In genomic region chr10:74658511-74658910, GRCh38 we compare ENCODE assay signal across 29 cellular contexts.
"Had no signal": no experiment of that assay in that cellular context is flagged by ENCODE, and none has a peak within 500 bp of the region (broad histone marks: within the 10 kb centered on the region; RNA-seq: fewer than 3 reads in every experiment).

No MANE protein-coding gene starts in this region.

- DNase-seq: stimulated activated CD4-positive, alpha-beta T cell treated with anti-CD3 and anti-CD28 coated beads, Interleukin-2, amount 100 ng/mL, for 48 hours; stimulated activated CD4-positive, alpha-beta T cell treated with anti-CD3 and anti-CD28 coated beads, Interleukin-4, amount 100 ng/mL, for 1 hour; stimulated activated CD4-positive, alpha-beta T cell treated with anti-CD3 and anti-CD28 coated beads, Interleukin-4, amount 100 ng/mL, for 24 hours; stimulated activated CD4-positive, alpha-beta T cell treated with anti-CD3 and anti-CD28 coated beads, Interleukin-4, amount 100 ng/mL, for 4 hours; stimulated activated CD8-positive, alpha-beta memory T cell treated with anti-CD3 and anti-CD28 coated beads, Interleukin-4, amount 100 ng/mL, for 48 hours; stimulated activated naive B cell treated with anti-CD40 and anti-IgM and Interleukin-4, amounts not matched to agents 10 μg/mL and 1 μg/mL and 100 μg/mL, for 72 hours; stimulated activated naive CD4-positive, alpha-beta T cell; stimulated activated naive CD4-positive, alpha-beta T cell treated with Interleukin-2 at 50 U/mL for 16 hours; stimulated activated naive CD8-positive, alpha-beta T cell treated with anti-CD3 and anti-CD28 coated beads, Interleukin-15, amount 100 ng/mL, for 72 hours; stimulated activated naive CD8-positive, alpha-beta T cell treated with anti-CD3 and anti-CD28 coated beads, Interleukin-15, Interleukin-2, amounts not matched to agents 100 U/mL and 50 U/mL, for 24 hours; stomach; substantia nigra; testis; thyroid gland; tibial artery; transverse colon; trophoblast cell; upper lobe of left lung; upper lobe of right lung; uterus had no signal

- H3K27me3 ChIP-seq: stomach, suprapubic skin, testis, thyroid gland, tibial artery, tibial nerve, transverse colon, upper lobe of left lung, upper lobe of right lung, uterus, vagina had no signal

- H3K27ac Mint-ChIP-seq: stimulated activated effector memory CD8-positive, alpha-beta T cell treated with anti-CD3 and anti-CD28 coated beads, Interleukin-12 subunit alpha, Interleukin-12 subunit beta, amount 100 ng/mL, for 72 hours; stimulated activated memory B cell treated with anti-CD40 and anti-IgM and Interleukin-4, amounts not matched to agents 10 μg/mL and 1 μg/mL and 100 μg/mL, for 72 hours; stimulated activated naive B cell treated with anti-CD40 and anti-IgM and Interleukin-4, amounts not matched to agents 10 μg/mL and 1 μg/mL and 100 μg/mL, for 72 hours; stimulated activated naive CD8-positive, alpha-beta T cell treated with anti-CD3 and anti-CD28 coated beads, Interleukin-15, amount 100 ng/mL, for 72 hours; stimulated activated naive CD8-positive, alpha-beta T cell treated with anti-CD3 and anti-CD28 coated beads, Interleukin-15, Interleukin-2, amounts not matched to agents 100 ng/mL and 50 ng/mL, for 24 hours; type B pancreatic cell had no signal

- H3K4me3 Mint-ChIP-seq: stimulated activated effector memory CD8-positive, alpha-beta T cell treated with anti-CD3 and anti-CD28 coated beads, Interleukin-12 subunit alpha, Interleukin-12 subunit beta, amount 100 ng/mL, for 72 hours; stimulated activated memory B cell treated with anti-CD40 and anti-IgM and Interleukin-4, amounts not matched to agents 10 μg/mL and 1 μg/mL and 100 μg/mL, for 72 hours; stimulated activated naive B cell treated with anti-CD40 and anti-IgM and Interleukin-4, amounts not matched to agents 10 μg/mL and 1 μg/mL and 100 μg/mL, for 72 hours; stimulated activated naive CD8-positive, alpha-beta T cell treated with anti-CD3 and anti-CD28 coated beads, Interleukin-15, amount 100 ng/mL, for 72 hours; stimulated activated naive CD8-positive, alpha-beta T cell treated with anti-CD3 and anti-CD28 coated beads, Interleukin-15, Interleukin-2, amounts not matched to agents 100 ng/mL and 50 ng/mL, for 24 hours; type B pancreatic cell had no signal

- H3K27me3 Mint-ChIP-seq: stimulated activated memory B cell treated with anti-CD40 and anti-IgM and Interleukin-4, amounts not matched to agents 10 μg/mL and 1 μg/mL and 100 μg/mL, for 72 hours; stimulated activated naive B cell treated with anti-CD40 and anti-IgM and Interleukin-4, amounts not matched to agents 10 μg/mL and 1 μg/mL and 100 μg/mL, for 72 hours; stimulated activated naive CD8-positive, alpha-beta T cell treated with anti-CD3 and anti-CD28 coated beads, Interleukin-15, amount 100 ng/mL, for 72 hours; stimulated activated naive CD8-positive, alpha-beta T cell treated with anti-CD3 and anti-CD28 coated beads, Interleukin-15, Interleukin-2, amounts not matched to agents 100 ng/mL and 50 ng/mL, for 24 hours; type B pancreatic cell had no signal

- H3K4me1 ChIP-seq: stomach, suprapubic skin, thyroid gland, tibial artery, tibial nerve, transverse colon, upper lobe of left lung, upper lobe of right lung, uterus, vagina had no signal

- H3K9me3 ChIP-seq: stomach, suprapubic skin, testis, thoracic aorta, thyroid gland, tibial artery, tibial nerve, transverse colon, upper lobe of left lung, upper lobe of right lung, uterus, vagina had no signal

- H3K27ac ChIP-seq: stomach, suprapubic skin, thoracic aorta, thyroid gland, tibial artery, tibial nerve, transverse colon, upper lobe of left lung, upper lobe of right lung, uterus, vagina had no signal

- H3K36me3 ChIP-seq: stomach, suprapubic skin, thoracic aorta, thyroid gland, tibial artery, tibial nerve, transverse colon, upper lobe of left lung, upper lobe of right lung, uterus, vagina had no signal

- H3K4me3 ChIP-seq: stomach, suprapubic skin, testis, thoracic aorta, thyroid gland, tibial artery, tibial nerve, transverse colon, upper lobe of left lung, upper lobe of right lung, uterus, vagina had no signal

- FAIRE-seq: urothelium cell line had no signal

- H3K4me1 Mint-ChIP-seq: stimulated activated effector memory CD8-positive, alpha-beta T cell treated with anti-CD3 and anti-CD28 coated beads, Interleukin-12 subunit alpha, Interleukin-12 subunit beta, amount 100 ng/mL, for 72 hours; stimulated activated naive CD8-positive, alpha-beta T cell treated with anti-CD3 and anti-CD28 coated beads, Interleukin-15, amount 100 ng/mL, for 72 hours had no signal

- ATAC-seq: stimulated activated effector memory CD8-positive, alpha-beta T cell treated with anti-CD3 and anti-CD28 coated beads, Interleukin-12 subunit alpha, Interleukin-12 subunit beta, amount 100 ng/mL, for 72 hours; stimulated activated memory B cell treated with anti-CD40 and anti-IgM and Interleukin-4, amounts not matched to agents 10 μg/mL and 1 μg/mL and 100 μg/mL, for 72 hours; stimulated activated naive B cell treated with anti-CD40 and anti-IgM and Interleukin-4, amounts not matched to agents 10 μg/mL and 1 μg/mL and 100 μg/mL, for 72 hours; stimulated activated naive CD8-positive, alpha-beta T cell treated with anti-CD3 and anti-CD28 coated beads, Interleukin-15, amount 100 ng/mL, for 72 hours; stimulated activated naive CD8-positive, alpha-beta T cell treated with anti-CD3 and anti-CD28 coated beads, Interleukin-15, Interleukin-2, amounts not matched to agents 100 U/mL and 50 U/mL, for 24 hours; upper lobe of right lung had no signal

- H3K9me3 Mint-ChIP-seq: stimulated activated effector memory CD8-positive, alpha-beta T cell treated with anti-CD3 and anti-CD28 coated beads, Interleukin-12 subunit alpha, Interleukin-12 subunit beta, amount 100 ng/mL, for 72 hours; stimulated activated memory B cell treated with anti-CD40 and anti-IgM and Interleukin-4, amounts not matched to agents 10 μg/mL and 1 μg/mL and 100 μg/mL, for 72 hours; stimulated activated naive CD8-positive, alpha-beta T cell treated with anti-CD3 and anti-CD28 coated beads, Interleukin-15, amount 100 ng/mL, for 72 hours; stimulated activated naive CD8-positive, alpha-beta T cell treated with anti-CD3 and anti-CD28 coated beads, Interleukin-15, Interleukin-2, amounts not matched to agents 100 ng/mL and 50 ng/mL, for 24 hours had no signal
